In the genomic region with DNA sequence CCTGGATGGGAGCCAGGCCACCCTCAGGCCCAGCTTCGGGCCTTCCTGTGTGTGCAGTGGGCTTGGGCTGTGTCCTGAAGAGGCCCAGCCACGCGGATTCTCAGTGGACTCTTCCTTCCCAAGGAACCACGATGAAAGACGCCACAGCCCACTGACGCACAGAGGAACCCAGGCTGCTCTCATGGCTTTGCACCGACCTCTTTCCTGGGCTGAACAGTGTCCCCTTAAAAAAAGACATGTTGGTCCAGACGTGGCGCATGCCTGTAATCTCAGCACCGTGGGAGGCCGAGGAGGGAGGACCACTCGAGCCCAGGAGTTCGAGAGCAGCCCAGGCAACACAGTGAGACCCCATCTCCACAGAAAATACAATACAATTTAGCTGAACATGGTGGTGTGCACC, we compare ENCODE assay signal across 30 cellular contexts. TPM values are rescaled to one million over a fixed set of nuclear protein-coding genes. Genes with fewer than 3 reads are reported as not detected.
"Had no signal": no experiment of that assay in that cellular context is flagged by ENCODE, and none has a peak within 500 bp of the region (broad histone marks: within the 10 kb centered on the region; RNA-seq: fewer than 3 reads in every experiment).

No MANE protein-coding gene starts in this region.

- DNase-seq: dorsolateral prefrontal cortex; effector CD4-positive, alpha-beta T cell; foreskin fibroblast; gastrocnemius medialis; head of caudate nucleus; mammary epithelial cell; mesendoderm; midbrain; naive thymus-derived CD4-positive, alpha-beta T cell; occipital lobe; ovary; psoas muscle; right lobe of liver; stimulated activated CD4-positive, alpha-beta T cell treated with anti-CD3 and anti-CD28 coated beads, Interleukin-12 subunit alpha, Interleukin-12 subunit beta, amount 100 ng/mL, for 4 hours; stimulated activated CD4-positive, alpha-beta T cell treated with anti-CD3 and anti-CD28 coated beads, Interleukin-4, amount 100 ng/mL, for 4 hours; stimulated activated naive B cell treated with anti-CD40 and anti-IgM and Interleukin-4, amounts not matched to agents 10 μg/mL and 1 μg/mL and 100 μg/mL, for 72 hours; upper lobe of right lung had no signal

- ATAC-seq: gastrocnemius medialis; naive thymus-derived CD4-positive, alpha-beta T cell; psoas muscle; right lobe of liver; stimulated activated naive B cell treated with anti-CD40 and anti-IgM and Interleukin-4, amounts not matched to agents 10 μg/mL and 1 μg/mL and 100 μg/mL, for 72 hours had no signal

- H3K27me3 ChIP-seq: ovary, right lobe of liver, tibial nerve, upper lobe of right lung, vagina had no signal

- H3K4me1 ChIP-seq: gastrocnemius medialis, psoas muscle, right lobe of liver, tibial nerve, upper lobe of right lung, vagina had no signal

- H3K4me1 Mint-ChIP-seq: stimulated activated naive B cell treated with anti-CD40 and anti-IgM and Interleukin-4, amounts not matched to agents 10 μg/mL and 1 μg/mL and 100 μg/mL, for 72 hours had no signal

- H3K27me3 Mint-ChIP-seq: naive thymus-derived CD4-positive, alpha-beta T cell; stimulated activated naive CD8-positive, alpha-beta T cell treated with anti-CD3 and anti-CD28 coated beads, Interleukin-15, Interleukin-2, amounts not matched to agents 100 ng/mL and 50 ng/mL, for 24 hours had no signal

- H3K27ac Mint-ChIP-seq: nephron; stimulated activated naive B cell treated with anti-CD40 and anti-IgM and Interleukin-4, amounts not matched to agents 10 μg/mL and 1 μg/mL and 100 μg/mL, for 72 hours; stimulated activated naive CD8-positive, alpha-beta T cell treated with anti-CD3 and anti-CD28 coated beads, Interleukin-15, Interleukin-2, amounts not matched to agents 100 ng/mL and 50 ng/mL, for 24 hours had no signal

- H3K4me3 ChIP-seq: dorsolateral prefrontal cortex, gastrocnemius medialis, ovary, psoas muscle, right lobe of liver, smooth muscle cell, thoracic aorta, tibial nerve, upper lobe of right lung, vagina had no signal

- H3K27ac ChIP-seq: dorsolateral prefrontal cortex, gastrocnemius medialis, ovary, psoas muscle, right lobe of liver, thoracic aorta, tibial nerve, upper lobe of right lung, vagina had no signal

- H3K9me3 ChIP-seq: gastrocnemius medialis, ovary, psoas muscle, thoracic aorta, vagina had no signal

- H3K4me3 Mint-ChIP-seq: naive thymus-derived CD4-positive, alpha-beta T cell; nephron; stimulated activated naive B cell treated with anti-CD40 and anti-IgM and Interleukin-4, amounts not matched to agents 10 μg/mL and 1 μg/mL and 100 μg/mL, for 72 hours; stimulated activated naive CD8-positive, alpha-beta T cell treated with anti-CD3 and anti-CD28 coated beads, Interleukin-15, Interleukin-2, amounts not matched to agents 100 ng/mL and 50 ng/mL, for 24 hours had no signal

- H3K36me3 ChIP-seq: gastrocnemius medialis, ovary, right lobe of liver, thoracic aorta, tibial nerve, upper lobe of right lung, vagina had no signal

RNA-seq across cellular contexts. Expression of a gene that starts 3.5 kb away (rescaled TPM):
- total RNA-seq: cerebellum; dorsolateral prefrontal cortex; gastrocnemius medialis; glomerular endothelial cell; liver; mammary epithelial cell; mucosa of gallbladder; naive thymus-derived CD4-positive, alpha-beta T cell; occipital lobe; ovary; psoas muscle; renal cortical epithelial cell; right lobe of liver; smooth muscle cell; thoracic aorta; tibial nerve; upper lobe of right lung; vagina had no signal
- polyA plus RNA-seq: esophagus; keratinocyte; liver; mammary epithelial cell; naive thymus-derived CD4-positive, alpha-beta T cell; ovary; psoas muscle; smooth muscle cell had no signal

RNA-seq across cellular contexts. Expression of a gene that starts 4.8 kb away (rescaled TPM):
- total RNA-seq: cerebellum; dorsolateral prefrontal cortex; gastrocnemius medialis; glomerular endothelial cell; liver; mammary epithelial cell; mucosa of gallbladder; naive thymus-derived CD4-positive, alpha-beta T cell; occipital lobe; ovary; psoas muscle; renal cortical epithelial cell; right lobe of liver; smooth muscle cell; thoracic aorta; tibial nerve; upper lobe of right lung; vagina had no signal
- polyA plus RNA-seq: esophagus; keratinocyte; liver; mammary epithelial cell; naive thymus-derived CD4-positive, alpha-beta T cell; ovary; psoas muscle; smooth muscle cell had no signal

RNA-seq across cellular contexts. Expression of a gene that starts 8.0 kb away (rescaled TPM):
- total RNA-seq: cerebellum, dorsolateral prefrontal cortex, gastrocnemius medialis, glomerular endothelial cell, liver, mammary epithelial cell, mucosa of gallbladder, occipital lobe, ovary, psoas muscle, renal cortical epithelial cell, right lobe of liver, smooth muscle cell, thoracic aorta, tibial nerve, upper lobe of right lung, vagina had no signal
- polyA plus RNA-seq: esophagus; keratinocyte; liver; mammary epithelial cell; naive thymus-derived CD4-positive, alpha-beta T cell; ovary; psoas muscle; smooth muscle cell had no signal

RNA-seq across cellular contexts. Expression of a gene that starts 12.5 kb away (rescaled TPM):
- total RNA-seq: cerebellum; dorsolateral prefrontal cortex; gastrocnemius medialis; glomerular endothelial cell; liver; mammary epithelial cell; mucosa of gallbladder; naive thymus-derived CD4-positive, alpha-beta T cell; occipital lobe; ovary; psoas muscle; renal cortical epithelial cell; right lobe of liver; smooth muscle cell; thoracic aorta; tibial nerve; upper lobe of right lung; vagina had no signal
- polyA plus RNA-seq: esophagus; keratinocyte; liver; mammary epithelial cell; naive thymus-derived CD4-positive, alpha-beta T cell; ovary; psoas muscle; smooth muscle cell had no signal

RNA-seq across cellular contexts. Expression of a gene that starts 17.0 kb away (rescaled TPM):
- total RNA-seq: cerebellum; dorsolateral prefrontal cortex; gastrocnemius medialis; glomerular endothelial cell; liver; mammary epithelial cell; mucosa of gallbladder; naive thymus-derived CD4-positive, alpha-beta T cell; occipital lobe; ovary; psoas muscle; renal cortical epithelial cell; right lobe of liver; smooth muscle cell; thoracic aorta; tibial nerve; upper lobe of right lung; vagina had no signal
- polyA plus RNA-seq: esophagus; keratinocyte; liver; mammary epithelial cell; naive thymus-derived CD4-positive, alpha-beta T cell; ovary; psoas muscle; smooth muscle cell had no signal
